Comparison of ENCODE assay signal across 1 cellular context in the genomic region with DNA sequence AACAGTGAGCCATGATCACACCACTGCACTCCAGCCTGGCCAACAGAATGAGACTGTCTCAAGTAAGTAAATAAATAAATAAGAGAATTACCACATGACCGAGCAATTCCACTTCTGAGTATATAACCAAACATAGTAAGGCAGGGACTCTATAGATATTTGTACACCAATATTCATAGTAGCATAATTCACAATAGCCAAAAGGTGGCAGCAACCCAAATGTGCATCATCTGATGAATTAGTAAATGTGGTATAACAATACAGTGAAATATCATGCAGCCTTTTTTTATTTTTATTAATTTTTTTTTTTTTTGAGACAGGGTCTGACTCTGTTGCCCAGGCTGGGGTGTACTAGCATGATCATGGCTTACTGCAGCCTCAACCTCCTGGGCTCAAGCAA.
TF ChIP-seq lines count a peak whose summit lies in the region.

No MANE protein-coding gene starts in this region.

TF ChIP-seq in K562, 482 proteins besides CTCF, POLR2A, EP300 and RAD21:
- TF ChIP-seq ZNF778 (CRISPR knock-in tag; IDR thresholded peaks at IDR 0.05), result no peak
- no peak for TF ChIP-seq BMI1 (IDR thresholded peaks at IDR 0.05; ENCODE audit: low read length)
- TF ChIP-seq ZNF79 (CRISPR knock-in tag; IDR thresholded peaks at IDR 0.05; ENCODE audit: low read depth), result no peak
- no peak for TF ChIP-seq NR1H2 (CRISPR knock-in tag; IDR thresholded peaks at IDR 0.05)
- TF ChIP-seq JUNB (CRISPR knock-in tag; conservative IDR thresholded peaks at IDR 0.05), result no peak
- no peak for TF ChIP-seq BRD9 (IDR thresholded peaks at IDR 0.05; ENCODE audit: low read depth, partially characterized antibody)
- no peak for TF ChIP-seq CHCHD3 (CRISPR knock-in tag; IDR thresholded peaks at IDR 0.05)
- no peak for TF ChIP-seq ZFP30 (CRISPR knock-in tag; IDR thresholded peaks at IDR 0.05; ENCODE audit: borderline replicate concordance)
- TF ChIP-seq PHF8 (IDR thresholded peaks at IDR 0.05; ENCODE audit: borderline replicate concordance, low read length), result no peak
- TF ChIP-seq, protein P1, sequence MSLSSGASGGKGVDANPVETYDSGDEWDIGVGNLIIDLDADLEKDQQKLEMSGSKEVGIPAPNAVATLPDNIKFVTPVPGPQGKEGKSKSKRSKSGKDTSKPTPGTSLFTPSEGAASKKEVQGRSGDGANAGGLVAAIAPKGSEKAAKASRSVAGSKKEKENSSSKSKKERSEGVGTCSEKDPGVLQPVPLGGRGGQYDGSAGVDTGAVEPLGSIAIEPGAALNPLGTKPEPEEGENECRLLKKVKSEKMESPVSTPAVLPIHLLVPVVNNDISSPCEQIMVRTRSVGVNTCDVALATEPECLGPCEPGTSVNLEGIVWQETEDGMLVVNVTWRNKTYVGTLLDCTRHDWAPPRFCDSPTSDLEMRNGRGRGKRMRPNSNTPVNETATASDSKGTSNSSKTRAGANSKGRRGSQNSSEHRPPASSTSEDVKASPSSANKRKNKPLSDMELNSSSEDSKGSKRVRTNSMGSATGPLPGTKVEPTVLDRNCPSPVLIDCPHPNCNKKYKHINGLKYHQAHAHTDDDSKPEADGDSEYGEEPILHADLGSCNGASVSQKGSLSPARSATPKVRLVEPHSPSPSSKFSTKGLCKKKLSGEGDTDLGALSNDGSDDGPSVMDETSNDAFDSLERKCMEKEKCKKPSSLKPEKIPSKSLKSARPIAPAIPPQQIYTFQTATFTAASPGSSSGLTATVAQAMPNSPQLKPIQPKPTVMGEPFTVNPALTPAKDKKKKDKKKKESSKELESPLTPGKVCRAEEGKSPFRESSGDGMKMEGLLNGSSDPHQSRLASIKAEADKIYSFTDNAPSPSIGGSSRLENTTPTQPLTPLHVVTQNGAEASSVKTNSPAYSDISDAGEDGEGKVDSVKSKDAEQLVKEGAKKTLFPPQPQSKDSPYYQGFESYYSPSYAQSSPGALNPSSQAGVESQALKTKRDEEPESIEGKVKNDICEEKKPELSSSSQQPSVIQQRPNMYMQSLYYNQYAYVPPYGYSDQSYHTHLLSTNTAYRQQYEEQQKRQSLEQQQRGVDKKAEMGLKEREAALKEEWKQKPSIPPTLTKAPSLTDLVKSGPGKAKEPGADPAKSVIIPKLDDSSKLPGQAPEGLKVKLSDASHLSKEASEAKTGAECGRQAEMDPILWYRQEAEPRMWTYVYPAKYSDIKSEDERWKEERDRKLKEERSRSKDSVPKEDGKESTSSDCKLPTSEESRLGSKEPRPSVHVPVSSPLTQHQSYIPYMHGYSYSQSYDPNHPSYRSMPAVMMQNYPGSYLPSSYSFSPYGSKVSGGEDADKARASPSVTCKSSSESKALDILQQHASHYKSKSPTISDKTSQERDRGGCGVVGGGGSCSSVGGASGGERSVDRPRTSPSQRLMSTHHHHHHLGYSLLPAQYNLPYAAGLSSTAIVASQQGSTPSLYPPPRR (CRISPR knock-in tag; IDR thresholded peaks at IDR 0.05; ENCODE audit: borderline replicate concordance), result no peak
- TF ChIP-seq, protein P2, sequence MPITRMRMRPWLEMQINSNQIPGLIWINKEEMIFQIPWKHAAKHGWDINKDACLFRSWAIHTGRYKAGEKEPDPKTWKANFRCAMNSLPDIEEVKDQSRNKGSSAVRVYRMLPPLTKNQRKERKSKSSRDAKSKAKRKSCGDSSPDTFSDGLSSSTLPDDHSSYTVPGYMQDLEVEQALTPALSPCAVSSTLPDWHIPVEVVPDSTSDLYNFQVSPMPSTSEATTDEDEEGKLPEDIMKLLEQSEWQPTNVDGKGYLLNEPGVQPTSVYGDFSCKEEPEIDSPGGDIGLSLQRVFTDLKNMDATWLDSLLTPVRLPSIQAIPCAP (CRISPR knock-in tag; IDR thresholded peaks at IDR 0.05; ENCODE audit: borderline replicate concordance), result no peak
- TF ChIP-seq ZNF197 (CRISPR knock-in tag; IDR thresholded peaks at IDR 0.05; ENCODE audit: low read depth), result no peak
- no peak for TF ChIP-seq RBM15 (IDR thresholded peaks at IDR 0.05; ENCODE audit: insufficient read depth, low read length)
- no peak for TF ChIP-seq ZNF41 (CRISPR knock-in tag; conservative IDR thresholded peaks at IDR 0.05)
- no peak for TF ChIP-seq PCBP1 (IDR thresholded peaks at IDR 0.05; ENCODE audit: low read depth, low read length, poor library complexity, severe bottlenecking)
- TF ChIP-seq, protein P3, sequence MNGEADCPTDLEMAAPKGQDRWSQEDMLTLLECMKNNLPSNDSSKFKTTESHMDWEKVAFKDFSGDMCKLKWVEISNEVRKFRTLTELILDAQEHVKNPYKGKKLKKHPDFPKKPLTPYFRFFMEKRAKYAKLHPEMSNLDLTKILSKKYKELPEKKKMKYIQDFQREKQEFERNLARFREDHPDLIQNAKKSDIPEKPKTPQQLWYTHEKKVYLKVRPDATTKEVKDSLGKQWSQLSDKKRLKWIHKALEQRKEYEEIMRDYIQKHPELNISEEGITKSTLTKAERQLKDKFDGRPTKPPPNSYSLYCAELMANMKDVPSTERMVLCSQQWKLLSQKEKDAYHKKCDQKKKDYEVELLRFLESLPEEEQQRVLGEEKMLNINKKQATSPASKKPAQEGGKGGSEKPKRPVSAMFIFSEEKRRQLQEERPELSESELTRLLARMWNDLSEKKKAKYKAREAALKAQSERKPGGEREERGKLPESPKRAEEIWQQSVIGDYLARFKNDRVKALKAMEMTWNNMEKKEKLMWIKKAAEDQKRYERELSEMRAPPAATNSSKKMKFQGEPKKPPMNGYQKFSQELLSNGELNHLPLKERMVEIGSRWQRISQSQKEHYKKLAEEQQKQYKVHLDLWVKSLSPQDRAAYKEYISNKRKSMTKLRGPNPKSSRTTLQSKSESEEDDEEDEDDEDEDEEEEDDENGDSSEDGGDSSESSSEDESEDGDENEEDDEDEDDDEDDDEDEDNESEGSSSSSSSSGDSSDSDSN (IDR thresholded peaks at IDR 0.05; ENCODE audit: borderline replicate concordance in 1 of 2, low read depth in 2 of 2, low read length in 2 of 2), result no peak
- TF ChIP-seq BRD4 (IDR thresholded peaks at IDR 0.05), result no peak
- TF ChIP-seq GTF2E2 (tag; IDR thresholded peaks at IDR 0.05), result no peak
TF ChIP-seq in K562: peak in this region for 0.
